Comparison of ENCODE assay signal across 9 cellular contexts in genomic region chr2:100321181-100321880, GRCh38. TPM values are rescaled to one million over a fixed set of nuclear protein-coding genes. Genes with fewer than 3 reads are reported as not detected.
A peak's percentile ranks its signal among the peaks of the same experiment; 100 is the strongest.
DNase-seq lines count a peak whose midpoint lies in the region; ATAC-seq and TF ChIP-seq lines count a peak whose summit lies in the region.
"Had no signal": no experiment of that assay in that cellular context is flagged by ENCODE, and none has a peak within 500 bp of the region (broad histone marks: within the 10 kb centered on the region; RNA-seq: fewer than 3 reads in every experiment).

No MANE protein-coding gene starts in this region.

- H3K27ac ChIP-seq in effector memory CD4-positive, alpha-beta T cell (ENCODE audit: insufficient read depth, low read length, poor library complexity, severe bottlenecking), result no peak overlapping the region

- peaks cover 70% of the 10 kb centered on the region for H3K27me3 Mint-ChIP-seq in T-helper 1 cell treated with Interleukin-12 subunit alpha and Interleukin-12 subunit beta and Interleukin-4 antibody, amounts not matched to agents 30 μg/mL and 1 μg/mL, for 36 hours (ENCODE audit: low read depth)
- H3K27me3 Mint-ChIP-seq in nephron progenitor cell (ENCODE audit: low read depth, poor library complexity), result peaks cover 76% of the 10 kb centered on the region

- H3K4me1 ChIP-seq in effector memory CD4-positive, alpha-beta T cell (ENCODE audit: control insufficient read depth, insufficient read depth, low read length, poor library complexity, severe bottlenecking), result no peaks in the 10 kb centered on the region

- no peaks in the 10 kb centered on the region for H3K36me3 Mint-ChIP-seq in T-helper 1 cell treated with Interleukin-12 subunit alpha and Interleukin-12 subunit beta and Interleukin-4 antibody, amounts not matched to agents 30 μg/mL and 1 μg/mL, for 36 hours (ENCODE audit: low read depth)
- H3K36me3 Mint-ChIP-seq in nephron progenitor cell (ENCODE audit: low read depth), result peaks cover 14% of the 10 kb centered on the region

- no peaks in the 10 kb centered on the region for H3K36me3 ChIP-seq in effector memory CD4-positive, alpha-beta T cell (ENCODE audit: control insufficient read depth, insufficient read depth, low read length)

- peaks cover 2% of the 10 kb centered on the region for H3K4me1 Mint-ChIP-seq in T-helper 1 cell treated with Interleukin-12 subunit alpha and Interleukin-12 subunit beta and Interleukin-4 antibody, amounts not matched to agents 30 μg/mL and 1 μg/mL, for 36 hours (ENCODE audit: low read depth)
- no peaks in the 10 kb centered on the region for H3K4me1 Mint-ChIP-seq in nephron progenitor cell

- peak overlapping the region; percentile 40 for H3K4me3 ChIP-seq in fibroblast of villous mesenchyme (ENCODE audit: low read depth, low read length)
- H3K4me3 ChIP-seq in effector memory CD4-positive, alpha-beta T cell (ENCODE audit: insufficient read depth, low read depth, low read length, poor library complexity, severe bottlenecking), result no peak overlapping the region

- peak overlapping the region; percentile 25 for H3K4me3 Mint-ChIP-seq in T-helper 1 cell treated with Interleukin-12 subunit alpha and Interleukin-12 subunit beta and Interleukin-4 antibody, amounts not matched to agents 30 μg/mL and 1 μg/mL, for 36 hours
- peak overlapping the region; percentile 76 for H3K4me3 Mint-ChIP-seq in nephron progenitor cell

- no peaks in the 10 kb centered on the region for H3K9me3 ChIP-seq in effector memory CD4-positive, alpha-beta T cell (ENCODE audit: control insufficient read depth, low read length)

- ATAC-seq in HG02870 (IDR thresholded peaks at IDR 0.05; ENCODE audit: unreplicated experiment), result no peak
- ATAC-seq in GM19351 (IDR thresholded peaks at IDR 0.05; ENCODE audit: unreplicated experiment), result no peak

- H3K9me3 Mint-ChIP-seq in T-helper 1 cell treated with Interleukin-12 subunit alpha and Interleukin-12 subunit beta and Interleukin-4 antibody, amounts not matched to agents 30 μg/mL and 1 μg/mL, for 36 hours, result peaks cover 24% of the 10 kb centered on the region
- H3K9me3 Mint-ChIP-seq in nephron progenitor cell, result peaks cover 37% of the 10 kb centered on the region

- no peak overlapping the region for H3K27ac Mint-ChIP-seq in T-helper 1 cell treated with Interleukin-12 subunit alpha and Interleukin-12 subunit beta and Interleukin-4 antibody, amounts not matched to agents 30 μg/mL and 1 μg/mL, for 36 hours
- H3K27ac Mint-ChIP-seq in nephron progenitor cell, result no peak overlapping the region
- H3K27ac Mint-ChIP-seq: activated naive CD4-positive, alpha-beta T cell treated with anti-CD3 and anti-CD28 coated beads, Interleukin-2, amount 50 U/mL, for 72 hours had no signal

- DNase-seq in stimulated activated CD4-positive, alpha-beta T cell treated with anti-CD3 and anti-CD28 coated beads, Interleukin-12 subunit alpha, Interleukin-12 subunit beta, amount 100 ng/mL, for 4 hours, result peak; percentile 4
- no peak for DNase-seq in stimulated activated CD4-positive, alpha-beta T cell treated with anti-CD3 and anti-CD28 coated beads, Interleukin-4, amount 100 ng/mL, for 24 hours
- peak; percentile 21 for DNase-seq in fibroblast of villous mesenchyme (ENCODE audit: low read depth)
- DNase-seq in nephron progenitor cell, result peak; percentile 64
- DNase-seq in effector memory CD4-positive, alpha-beta T cell, result no peak

- TF ChIP-seq CTCF in fibroblast of villous mesenchyme (IDR thresholded peaks at IDR 0.05; ENCODE audit: insufficient read depth, low read depth, low read length) (peak; percentile 2), nephron progenitor cell (IDR thresholded peaks at IDR 0.05) (peak; percentile 10)

- H3K27me3 ChIP-seq in effector memory CD4-positive, alpha-beta T cell (replicated peaks; ENCODE audit: control insufficient read depth, insufficient read depth, low read length, poor library complexity, severe bottlenecking), result peaks cover 8% of the 10 kb centered on the region

RNA-seq across cellular contexts. Expression of gene LONRF2, which starts 1.0 kb away (rescaled TPM):
- 0.32 and 1.3 TPM in 2 replicates for total RNA-seq in fibroblast of villous mesenchyme

Comparison
In these comparisons a context has a peak if more than half of its experiments do, and no peak if none do; other contexts are left out.
1. DNase-seq: peak in stimulated activated CD4-positive, alpha-beta T cell treated with anti-CD3 and anti-CD28 coated beads, Interleukin-12 subunit alpha, Interleukin-12 subunit beta, amount 100 ng/mL, for 4 hours (single experiment), fibroblast of villous mesenchyme (single experiment) and nephron progenitor cell (single experiment); none in stimulated activated CD4-positive, alpha-beta T cell treated with anti-CD3 and anti-CD28 coated beads, Interleukin-4, amount 100 ng/mL, for 24 hours (single experiment) and effector memory CD4-positive, alpha-beta T cell (0 of 3).